ENCODE assay signal across 19 cellular contexts in genomic region chr9:133948138-133948537, GRCh38. TPM values are rescaled to one million over a fixed set of nuclear protein-coding genes. Genes with fewer than 3 reads are reported as not detected.
DNase-seq lines count a peak whose midpoint lies in the region; ATAC-seq and TF ChIP-seq lines count a peak whose summit lies in the region.
"Had no signal": no experiment of that assay in that cellular context is flagged by ENCODE, and none has a peak within 500 bp of the region (broad histone marks: within the 10 kb centered on the region; RNA-seq: fewer than 3 reads in every experiment).

No MANE protein-coding gene starts in this region.

- H3K36me3 ChIP-seq in SU-DHL-6 (ENCODE audit: low read length) (no peaks in the 10 kb centered on the region), endodermal cell (ENCODE audit: control insufficient read depth, insufficient read depth, low read length) (no peaks in the 10 kb centered on the region)
- H3K36me3 ChIP-seq: thoracic aorta had no signal

- H4K20me1 ChIP-seq in SU-DHL-6 (ENCODE audit: low read depth, low read length), result no peaks in the 10 kb centered on the region

- H3K27me3 Mint-ChIP-seq in endodermal cell (ENCODE audit: insufficient read depth) (no peaks in the 10 kb centered on the region), type B pancreatic cell (no peaks in the 10 kb centered on the region)
- H3K27me3 Mint-ChIP-seq: activated naive CD4-positive, alpha-beta T cell treated with anti-CD3 and anti-CD28 coated beads, Interleukin-2, amount 50 U/mL, for 24 hours had no signal

- WGBS in endodermal cell (ENCODE audit: insufficient coverage in 1 of 2, insufficient read length in 1 of 2), 2 experiments, result 83 to 91% methylated on average over 17 to 18 of the region's 18 CpGs

- DNase-seq in endodermal cell, result no peak
- peak; percentile 62 for DNase-seq in mucosa of gallbladder (ENCODE audit: low spot score)
- no peak for DNase-seq in type B pancreatic cell (ENCODE audit: extremely low spot score, unreplicated experiment)
- no peak for DNase-seq in omental fat pad (ENCODE audit: low spot score)
- DNase-seq in CD1c-positive myeloid dendritic cell (ENCODE audit: extremely low spot score), result no peak
- DNase-seq: DMS 273 treated with DMSO at 0.1 percent for 48 hours; GOT3; immature natural killer cell; mesendoderm; NCI-H2029 treated with DMSO at 0.1 percent for 48 hours; NCI-H524; PC-3; stimulated activated CD4-positive, alpha-beta T cell treated with anti-CD3 and anti-CD28 coated beads, Interleukin-4, amount 100 ng/mL, for 24 hours had no signal

- no peak overlapping the region for H3K4me2 ChIP-seq in SU-DHL-6 (ENCODE audit: low read depth, low read length, poor library complexity, severe bottlenecking)

- no peaks in the 10 kb centered on the region for H3K4me1 Mint-ChIP-seq in endodermal cell
- H3K4me1 Mint-ChIP-seq in type B pancreatic cell (ENCODE audit: unreplicated experiment), result peaks cover 18% of the 10 kb centered on the region
- H3K4me1 Mint-ChIP-seq: activated naive CD4-positive, alpha-beta T cell treated with anti-CD3 and anti-CD28 coated beads, Interleukin-2, amount 50 U/mL, for 24 hours; immature natural killer cell had no signal

- H3K9ac ChIP-seq in SU-DHL-6 (ENCODE audit: low read length) (no peak overlapping the region), endodermal cell (ENCODE audit: extremely low read depth, low read length, poor library complexity, severe bottlenecking) (no peak overlapping the region)

- no peak overlapping the region for H2AFZ ChIP-seq in SU-DHL-6 (ENCODE audit: low read depth, low read length, severe bottlenecking)

- ATAC-seq in omental fat pad (ENCODE audit: low FRiP score) (no peak), HG03025 (IDR thresholded peaks at IDR 0.05; ENCODE audit: low FRiP score, unreplicated experiment) (no peak)
- ATAC-seq: esophagus mucosa, K562, PC-3 had no signal

- H3K4me3 Mint-ChIP-seq in endodermal cell (no peak overlapping the region), type B pancreatic cell (peak overlapping the region; percentile 17)
- H3K4me3 Mint-ChIP-seq: activated naive CD4-positive, alpha-beta T cell treated with anti-CD3 and anti-CD28 coated beads, Interleukin-2, amount 50 U/mL, for 24 hours; immature natural killer cell had no signal

- H3K4me3 ChIP-seq in SU-DHL-6 (ENCODE audit: insufficient read depth, low read length, poor library complexity, severe bottlenecking), result no peak overlapping the region
- H3K4me3 ChIP-seq in endodermal cell (ENCODE audit: low read length), result no peak overlapping the region
- H3K4me3 ChIP-seq: K562, thoracic aorta had no signal

- H3F3A ChIP-seq in SU-DHL-6 (ENCODE audit: insufficient read depth), result peaks cover 10% of the 10 kb centered on the region

- H3K9me3 Mint-ChIP-seq in endodermal cell, result peaks cover 1% of the 10 kb centered on the region
- H3K9me3 Mint-ChIP-seq in type B pancreatic cell, result no peaks in the 10 kb centered on the region
- H3K9me3 Mint-ChIP-seq: activated naive CD4-positive, alpha-beta T cell treated with anti-CD3 and anti-CD28 coated beads, Interleukin-2, amount 50 U/mL, for 24 hours; immature natural killer cell had no signal

- peaks cover 2% of the 10 kb centered on the region for H3K36me3 Mint-ChIP-seq in endodermal cell (ENCODE audit: low read depth)
- H3K36me3 Mint-ChIP-seq in type B pancreatic cell, result no peaks in the 10 kb centered on the region
- H3K36me3 Mint-ChIP-seq: activated naive CD4-positive, alpha-beta T cell treated with anti-CD3 and anti-CD28 coated beads, Interleukin-2, amount 50 U/mL, for 24 hours; immature natural killer cell had no signal

- TF ChIP-seq CTCF in SU-DHL-6 (IDR thresholded peaks at IDR 0.05; ENCODE audit: insufficient read depth, low read length, poor library complexity, severe bottlenecking) (no peak), endodermal cell (conservative IDR thresholded peaks at IDR 0.05) (no peak), type B pancreatic cell (conservative IDR thresholded peaks at IDR 0.05) (no peak), omental fat pad (IDR thresholded peaks at IDR 0.05) (no peak)

- no peaks in the 10 kb centered on the region for H3K27me3 ChIP-seq in SU-DHL-6 (ENCODE audit: low read length)
- no peaks in the 10 kb centered on the region for H3K27me3 ChIP-seq in endodermal cell (ENCODE audit: control insufficient read depth, insufficient read depth, low read length, poor library complexity, severe bottlenecking)

- H3K9me3 ChIP-seq in SU-DHL-6 (ENCODE audit: insufficient read depth, low read length) (no peaks in the 10 kb centered on the region), endodermal cell (ENCODE audit: control insufficient read depth, low read length) (no peaks in the 10 kb centered on the region)
- H3K9me3 ChIP-seq: thoracic aorta had no signal

- H3K9me2 ChIP-seq in SU-DHL-6 (replicated peaks; ENCODE audit: insufficient read depth, low read length), result no peaks in the 10 kb centered on the region

- H3K27ac ChIP-seq in SU-DHL-6 (ENCODE audit: low read depth, low read length) (peak overlapping the region; percentile 30), endodermal cell (ENCODE audit: low read depth, low read length) (no peak overlapping the region)
- H3K27ac ChIP-seq: thoracic aorta had no signal

- H3K27ac Mint-ChIP-seq in endodermal cell (peak overlapping the region; percentile 87), type B pancreatic cell (peak overlapping the region; percentile 74)
- H3K27ac Mint-ChIP-seq: activated naive CD4-positive, alpha-beta T cell treated with anti-CD3 and anti-CD28 coated beads, Interleukin-2, amount 50 U/mL, for 24 hours; immature natural killer cell had no signal

- H3K4me1 ChIP-seq in endodermal cell (ENCODE audit: control insufficient read depth, insufficient read depth, low read length), result no peaks in the 10 kb centered on the region

- peaks cover 81% of the 10 kb centered on the region for H3K79me2 ChIP-seq in SU-DHL-6 (ENCODE audit: insufficient read depth, low read length)

RNA-seq across cellular contexts. Expression of gene VAV2, which starts 44.0 kb away (rescaled TPM):
- total RNA-seq in endodermal cell, result 10 to 100 TPM; 29.8 to 35.9 TPM
- 35.5 TPM for polyA plus RNA-seq in endodermal cell (2013, experiment 1 of 2)
- 31.9 TPM for polyA plus RNA-seq in endodermal cell (2013, experiment 2 of 2)
- 64.4 TPM for total RNA-seq in mucosa of gallbladder
- 39.4 and 54.3 TPM in 2 replicates for total RNA-seq in type B pancreatic cell (ENCODE audit: low replicate concordance)
- 10 to 100 TPM in 1 of 4 donors, 1 to 10 TPM in 3; 4.0 to 10.9 (median 6.2) TPM for total RNA-seq in omental fat pad
